In the genomic region with DNA sequence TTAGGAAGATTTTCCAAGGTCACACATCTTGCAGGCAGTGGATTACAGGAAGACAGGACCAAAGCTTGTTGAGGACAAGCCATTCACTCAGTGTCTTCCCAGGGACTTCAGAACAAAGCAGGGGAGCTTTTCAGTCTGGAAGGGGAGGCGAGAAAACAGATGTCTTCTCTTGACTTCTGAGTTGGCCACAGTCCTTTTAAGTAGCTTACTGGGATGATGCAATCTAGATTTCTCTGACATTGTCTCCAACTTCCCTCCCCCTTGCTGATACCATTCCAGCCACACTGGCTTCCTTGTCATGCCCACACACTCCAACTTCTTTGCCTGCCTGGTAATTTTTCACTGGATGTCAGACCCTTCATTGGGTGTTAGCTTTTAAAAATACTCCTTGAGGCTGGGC, we compare ENCODE assay signal across 1 cellular context.
TF ChIP-seq lines count a peak whose summit lies in the region.

No MANE protein-coding gene starts in this region.

TF ChIP-seq in K562, 482 proteins besides CTCF, POLR2A, EP300 and RAD21 (continued from another document and continues in another):
- TF ChIP-seq, protein P1, sequence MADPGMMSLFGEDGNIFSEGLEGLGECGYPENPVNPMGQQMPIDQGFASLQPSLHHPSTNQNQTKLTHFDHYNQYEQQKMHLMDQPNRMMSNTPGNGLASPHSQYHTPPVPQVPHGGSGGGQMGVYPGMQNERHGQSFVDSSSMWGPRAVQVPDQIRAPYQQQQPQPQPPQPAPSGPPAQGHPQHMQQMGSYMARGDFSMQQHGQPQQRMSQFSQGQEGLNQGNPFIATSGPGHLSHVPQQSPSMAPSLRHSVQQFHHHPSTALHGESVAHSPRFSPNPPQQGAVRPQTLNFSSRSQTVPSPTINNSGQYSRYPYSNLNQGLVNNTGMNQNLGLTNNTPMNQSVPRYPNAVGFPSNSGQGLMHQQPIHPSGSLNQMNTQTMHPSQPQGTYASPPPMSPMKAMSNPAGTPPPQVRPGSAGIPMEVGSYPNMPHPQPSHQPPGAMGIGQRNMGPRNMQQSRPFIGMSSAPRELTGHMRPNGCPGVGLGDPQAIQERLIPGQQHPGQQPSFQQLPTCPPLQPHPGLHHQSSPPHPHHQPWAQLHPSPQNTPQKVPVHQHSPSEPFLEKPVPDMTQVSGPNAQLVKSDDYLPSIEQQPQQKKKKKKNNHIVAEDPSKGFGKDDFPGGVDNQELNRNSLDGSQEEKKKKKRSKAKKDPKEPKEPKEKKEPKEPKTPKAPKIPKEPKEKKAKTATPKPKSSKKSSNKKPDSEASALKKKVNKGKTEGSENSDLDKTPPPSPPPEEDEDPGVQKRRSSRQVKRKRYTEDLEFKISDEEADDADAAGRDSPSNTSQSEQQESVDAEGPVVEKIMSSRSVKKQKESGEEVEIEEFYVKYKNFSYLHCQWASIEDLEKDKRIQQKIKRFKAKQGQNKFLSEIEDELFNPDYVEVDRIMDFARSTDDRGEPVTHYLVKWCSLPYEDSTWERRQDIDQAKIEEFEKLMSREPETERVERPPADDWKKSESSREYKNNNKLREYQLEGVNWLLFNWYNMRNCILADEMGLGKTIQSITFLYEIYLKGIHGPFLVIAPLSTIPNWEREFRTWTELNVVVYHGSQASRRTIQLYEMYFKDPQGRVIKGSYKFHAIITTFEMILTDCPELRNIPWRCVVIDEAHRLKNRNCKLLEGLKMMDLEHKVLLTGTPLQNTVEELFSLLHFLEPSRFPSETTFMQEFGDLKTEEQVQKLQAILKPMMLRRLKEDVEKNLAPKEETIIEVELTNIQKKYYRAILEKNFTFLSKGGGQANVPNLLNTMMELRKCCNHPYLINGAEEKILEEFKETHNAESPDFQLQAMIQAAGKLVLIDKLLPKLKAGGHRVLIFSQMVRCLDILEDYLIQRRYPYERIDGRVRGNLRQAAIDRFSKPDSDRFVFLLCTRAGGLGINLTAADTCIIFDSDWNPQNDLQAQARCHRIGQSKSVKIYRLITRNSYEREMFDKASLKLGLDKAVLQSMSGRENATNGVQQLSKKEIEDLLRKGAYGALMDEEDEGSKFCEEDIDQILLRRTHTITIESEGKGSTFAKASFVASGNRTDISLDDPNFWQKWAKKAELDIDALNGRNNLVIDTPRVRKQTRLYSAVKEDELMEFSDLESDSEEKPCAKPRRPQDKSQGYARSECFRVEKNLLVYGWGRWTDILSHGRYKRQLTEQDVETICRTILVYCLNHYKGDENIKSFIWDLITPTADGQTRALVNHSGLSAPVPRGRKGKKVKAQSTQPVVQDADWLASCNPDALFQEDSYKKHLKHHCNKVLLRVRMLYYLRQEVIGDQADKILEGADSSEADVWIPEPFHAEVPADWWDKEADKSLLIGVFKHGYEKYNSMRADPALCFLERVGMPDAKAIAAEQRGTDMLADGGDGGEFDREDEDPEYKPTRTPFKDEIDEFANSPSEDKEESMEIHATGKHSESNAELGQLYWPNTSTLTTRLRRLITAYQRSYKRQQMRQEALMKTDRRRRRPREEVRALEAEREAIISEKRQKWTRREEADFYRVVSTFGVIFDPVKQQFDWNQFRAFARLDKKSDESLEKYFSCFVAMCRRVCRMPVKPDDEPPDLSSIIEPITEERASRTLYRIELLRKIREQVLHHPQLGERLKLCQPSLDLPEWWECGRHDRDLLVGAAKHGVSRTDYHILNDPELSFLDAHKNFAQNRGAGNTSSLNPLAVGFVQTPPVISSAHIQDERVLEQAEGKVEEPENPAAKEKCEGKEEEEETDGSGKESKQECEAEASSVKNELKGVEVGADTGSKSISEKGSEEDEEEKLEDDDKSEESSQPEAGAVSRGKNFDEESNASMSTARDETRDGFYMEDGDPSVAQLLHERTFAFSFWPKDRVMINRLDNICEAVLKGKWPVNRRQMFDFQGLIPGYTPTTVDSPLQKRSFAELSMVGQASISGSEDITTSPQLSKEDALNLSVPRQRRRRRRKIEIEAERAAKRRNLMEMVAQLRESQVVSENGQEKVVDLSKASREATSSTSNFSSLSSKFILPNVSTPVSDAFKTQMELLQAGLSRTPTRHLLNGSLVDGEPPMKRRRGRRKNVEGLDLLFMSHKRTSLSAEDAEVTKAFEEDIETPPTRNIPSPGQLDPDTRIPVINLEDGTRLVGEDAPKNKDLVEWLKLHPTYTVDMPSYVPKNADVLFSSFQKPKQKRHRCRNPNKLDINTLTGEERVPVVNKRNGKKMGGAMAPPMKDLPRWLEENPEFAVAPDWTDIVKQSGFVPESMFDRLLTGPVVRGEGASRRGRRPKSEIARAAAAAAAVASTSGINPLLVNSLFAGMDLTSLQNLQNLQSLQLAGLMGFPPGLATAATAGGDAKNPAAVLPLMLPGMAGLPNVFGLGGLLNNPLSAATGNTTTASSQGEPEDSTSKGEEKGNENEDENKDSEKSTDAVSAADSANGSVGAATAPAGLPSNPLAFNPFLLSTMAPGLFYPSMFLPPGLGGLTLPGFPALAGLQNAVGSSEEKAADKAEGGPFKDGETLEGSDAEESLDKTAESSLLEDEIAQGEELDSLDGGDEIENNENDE (IDR thresholded peaks at IDR 0.05; ENCODE audit: low read depth, low read length), result no peak
- TF ChIP-seq ZNF280B (CRISPR knock-in tag; IDR thresholded peaks at IDR 0.05), result no peak
- TF ChIP-seq RBM22 (IDR thresholded peaks at IDR 0.05; ENCODE audit: low read depth, low read length, poor library complexity, severe bottlenecking), result no peak
- TF ChIP-seq PHB (CRISPR knock-in tag; IDR thresholded peaks at IDR 0.05), result no peak
- TF ChIP-seq MEF2A (IDR thresholded peaks at IDR 0.05; ENCODE audit: control insufficient read depth, low read depth, low read length), result no peak
- TF ChIP-seq ZNF609 (CRISPR knock-in tag; IDR thresholded peaks at IDR 0.05; ENCODE audit: borderline replicate concordance), result no peak
- TF ChIP-seq ZNF699 (CRISPR knock-in tag; IDR thresholded peaks at IDR 0.05; ENCODE audit: insufficient replicate concordance), result no peak
- no peak for TF ChIP-seq YBX1 (IDR thresholded peaks at IDR 0.05)
- TF ChIP-seq ZC3H11A (IDR thresholded peaks at IDR 0.05; ENCODE audit: low read depth, low read length), result no peak
- TF ChIP-seq STAT6 (CRISPR knock-in tag; IDR thresholded peaks at IDR 0.05), result no peak
- TF ChIP-seq ZNF407 (IDR thresholded peaks at IDR 0.05; ENCODE audit: low read depth), result no peak
- no peak for TF ChIP-seq IRF2 (CRISPR knock-in tag; IDR thresholded peaks at IDR 0.05)
- no peak for TF ChIP-seq SRSF7 (optimal IDR thresholded peaks at IDR 0.05; ENCODE audit: low read depth, low read length)
- TF ChIP-seq TCF7L2 (IDR thresholded peaks at IDR 0.05; ENCODE audit: low read depth, low read length), result no peak
- TF ChIP-seq HMGN3 (IDR thresholded peaks at IDR 0.05; ENCODE audit: borderline replicate concordance, extremely low read depth, insufficient read length, low read depth, low read length), result no peak
- no peak for TF ChIP-seq ZNF561 (CRISPR knock-in tag; conservative IDR thresholded peaks at IDR 0.05)
- no peak for TF ChIP-seq ELF2 (CRISPR knock-in tag; IDR thresholded peaks at IDR 0.05)
